1 cellular context compared by ENCODE assay signal in genomic region chr12:23543767-23544166, GRCh38.
TF ChIP-seq lines count a peak whose summit lies in the region.

No MANE protein-coding gene starts in this region.

TF ChIP-seq in K562, 482 proteins besides CTCF, POLR2A, EP300 and RAD21 (continued from another document):
- TF ChIP-seq ZBTB33 (CRISPR knock-in tag; IDR thresholded peaks at IDR 0.05) (no peak), RCOR1 (IDR thresholded peaks at IDR 0.05; ENCODE audit: borderline replicate concordance in 1 of 2, low read depth in 2 of 2, low read length in 2 of 2) (no peak), ZNF316 (IDR thresholded peaks at IDR 0.05) (peak; percentile 52; the same call in 1 of the 2 replicates)
